In genomic region chr20:53652859-53653520, GRCh38 we compare ENCODE assay signal across 8 cellular contexts. TPM values are rescaled to one million over a fixed set of nuclear protein-coding genes. Genes with fewer than 3 reads are reported as not detected.
A peak's percentile ranks its signal among the peaks of the same experiment; 100 is the strongest.
DNase-seq lines count a peak whose midpoint lies in the region; ATAC-seq, FAIRE-seq and TF ChIP-seq lines count a peak whose summit lies in the region.

No MANE protein-coding gene starts in this region.

- no peak overlapping the region for H3K4me2 ChIP-seq in IMR-90 (ENCODE audit: low read depth, low read length)
- peak overlapping the region; percentile 59 for H3K4me2 ChIP-seq in parathyroid adenoma (ENCODE audit: low read length)

- DNase-seq in GM12891 (ENCODE audit: insufficient read length, low spot score) (no peak), IMR-90 (no peak), NCI-H82 treated with DMSO at 0.1 percent for 48 hours (lab: John Stamatoyannopoulos, UW; ENCODE audit: unreplicated experiment) (no peak), GM03348 (ENCODE audit: low spot score) (no peak), GM10266 (ENCODE audit: extremely low spot score) (no peak)

- peak overlapping the region; percentile 88; the same call in 1 of the 2 replicates for H4K5ac ChIP-seq in IMR-90 (ENCODE audit: low read depth, low read length)

- H3K79me2 ChIP-seq in parathyroid adenoma, result no peaks in the 10 kb centered on the region

- H3K36me3 ChIP-seq in IMR-90 (ENCODE audit: control insufficient read depth, insufficient read depth, low read length), result no peaks in the 10 kb centered on the region
- H3K36me3 ChIP-seq in duodenal mucosa (ENCODE audit: control insufficient read depth in 1 of 2, insufficient read depth in 2 of 2, low read length in 2 of 2), result no peaks in the 10 kb centered on the region
- no peaks in the 10 kb centered on the region for H3K36me3 ChIP-seq in parathyroid adenoma (ENCODE audit: control insufficient read depth, insufficient read depth, low read length)

- intact Hi-C loops in IMR-90 (cut with micrococcal nuclease), result no loop called here

- H3K14ac ChIP-seq in IMR-90 (replicated peaks; ENCODE audit: low read depth, low read length), result peak overlapping the region; percentile 71; the same call in 1 of the 2 replicates

- no CpG with 5 or more reads among the region's 5 CpGs for WGBS in IMR-90 (ENCODE audit: extremely low coverage in 2 of 2, insufficient read length in 1 of 2), 2 experiments

- POLR2A ChIA-PET in IMR-90 (lab: Charles Lee; ENCODE audit: unreplicated experiment), result no interaction called here

- no peak overlapping the region for H2AK5ac ChIP-seq in IMR-90 (ENCODE audit: low read depth, low read length)

- H3K9me1 ChIP-seq in IMR-90 (ENCODE audit: insufficient read depth, low read length), result peaks cover 3% of the 10 kb centered on the region; the same call in 1 of the 2 replicates

- H3K9ac ChIP-seq in IMR-90 (ENCODE audit: low read depth, low read length) (no peak overlapping the region), duodenal mucosa (ENCODE audit: low read depth in 1 of 2, low read length in 2 of 2) (peak overlapping the region in 1 of 2 donors; percentile 35), parathyroid adenoma (no peak overlapping the region)

- TF ChIP-seq CTCF in IMR-90 (conservative IDR thresholded peaks at IDR 0.05; ENCODE audit: low read depth, low read length) (no peak), parathyroid adenoma (IDR thresholded peaks at IDR 0.05) (no peak), GM10266 (IDR thresholded peaks at IDR 0.05; ENCODE audit: control insufficient read depth, insufficient read depth, low read depth, missing control alignments) (no peak)

- CTCF ChIA-PET in IMR-90 (lab: Yijun Ruan, JAX), result no interaction called here

- no peak for TF ChIP-seq RAD21 in IMR-90 (IDR thresholded peaks at IDR 0.05; ENCODE audit: low read length)

- no peak overlapping the region for H3K4me3 ChIP-seq in IMR-90 (ENCODE audit: insufficient read depth, low read depth, low read length)
- peak overlapping the region in 1 of 2 donors; percentile 48 for H3K4me3 ChIP-seq in duodenal mucosa (ENCODE audit: low read depth in 1 of 2, low read length in 2 of 2)
- H3K4me3 ChIP-seq in parathyroid adenoma (ENCODE audit: low read depth, low read length), result peak overlapping the region; percentile 11

- H3K4ac ChIP-seq in IMR-90 (ENCODE audit: low read depth, low read length), result peak overlapping the region; percentile 36; the same call in 1 of the 2 replicates

- H3K27me3 ChIP-seq in IMR-90 (ENCODE audit: control insufficient read depth, insufficient read depth, low read length), result no peaks in the 10 kb centered on the region
- no peaks in the 10 kb centered on the region for H3K27me3 ChIP-seq in duodenal mucosa (ENCODE audit: control insufficient read depth in 1 of 2, insufficient read depth in 2 of 2, low read length in 2 of 2)
- no peaks in the 10 kb centered on the region for H3K27me3 ChIP-seq in parathyroid adenoma (ENCODE audit: control insufficient read depth, insufficient read depth, low read length)

- ATAC-seq in IMR-90 (ENCODE audit: low read depth), result no peak
- ATAC-seq in GM19324 (IDR thresholded peaks at IDR 0.05; ENCODE audit: low FRiP score, unreplicated experiment), result no peak

- H2BK120ac ChIP-seq in IMR-90 (ENCODE audit: low read depth, low read length), result peak overlapping the region; percentile 81

- peak overlapping the region; percentile 85; the same call in 1 of the 2 replicates for H2BK20ac ChIP-seq in IMR-90 (ENCODE audit: low read depth, low read length)

- H3K79me1 ChIP-seq in IMR-90 (ENCODE audit: low read depth in 1 of 2, low read length in 2 of 2), result no peaks in the 10 kb centered on the region

- H3K18ac ChIP-seq in IMR-90 (ENCODE audit: low read depth, low read length), result peak overlapping the region; percentile 47; the same call in 1 of the 2 replicates

- H3K4me1 ChIP-seq in IMR-90 (ENCODE audit: control insufficient read depth, insufficient read depth, low read length), result peaks cover 20% of the 10 kb centered on the region
- peaks cover 34% of the 10 kb centered on the region in 2 donors for H3K4me1 ChIP-seq in duodenal mucosa (ENCODE audit: control insufficient read depth in 1 of 2, insufficient read depth in 2 of 2, low read length in 2 of 2)
- H3K4me1 ChIP-seq in parathyroid adenoma, result peaks cover 20% of the 10 kb centered on the region

- in situ Hi-C loops in IMR-90 (cut with MboI; ENCODE audit: low sequenced_read_pairs), result no loop called here

- H3K9me3 ChIP-seq in IMR-90 (ENCODE audit: control insufficient read depth, insufficient read depth, low read length) (no peaks in the 10 kb centered on the region), duodenal mucosa (ENCODE audit: control insufficient read depth in 1 of 2, low read length in 2 of 2) (no peaks in the 10 kb centered on the region), parathyroid adenoma (ENCODE audit: control insufficient read depth, low read length) (no peaks in the 10 kb centered on the region)

- H3K23ac ChIP-seq in IMR-90 (ENCODE audit: low read depth, low read length), result peak overlapping the region; percentile 23; the same call in 1 of the 2 replicates

- H4K20me1 ChIP-seq in IMR-90 (ENCODE audit: insufficient read depth, low read length), result no peaks in the 10 kb centered on the region

- no peak overlapping the region for H4K91ac ChIP-seq in IMR-90 (ENCODE audit: insufficient read depth, low read depth, low read length)

- peak; percentile 41; the same call in 1 of the 2 replicates for TF ChIP-seq POLR2A in GM12891 (IDR thresholded peaks at IDR 0.05; ENCODE audit: low read depth, low read length)
- TF ChIP-seq POLR2A in IMR-90 (IDR thresholded peaks at IDR 0.05; ENCODE audit: low read depth, low read length), result no peak

- H4K8ac ChIP-seq in IMR-90 (ENCODE audit: low read depth in 2 of 2, low read length in 2 of 2), result peak overlapping the region; percentile 24 to 41; a peak in 2 of 4 replicates

- H2AK9ac ChIP-seq in IMR-90 (replicated peaks; ENCODE audit: low read depth, low read length, poor library complexity), result no peak overlapping the region

- dilution Hi-C loops in IMR-90 (cut with HindIII; ENCODE audit: low sequenced_read_pairs, unreplicated experiment), result no loop called here

- BruUV-seq in IMR-90 (replicated peaks; lab: Mats Ljungman, UMichigan), result no TSS peak

- H2BK5ac ChIP-seq in IMR-90 (ENCODE audit: low read depth, low read length, poor library complexity, severe bottlenecking), result no peak overlapping the region

- H2AFZ ChIP-seq in IMR-90 (replicated peaks; ENCODE audit: low read length, poor library complexity) (no peak overlapping the region), parathyroid adenoma (peak overlapping the region; percentile 70)

- no peak overlapping the region for H3K56ac ChIP-seq in IMR-90 (ENCODE audit: extremely low read depth, insufficient read depth, low read length)

- H3K27ac ChIP-seq in IMR-90 (ENCODE audit: insufficient read depth, low read length) (no peak overlapping the region), duodenal mucosa (ENCODE audit: low read depth, low read length) (peak overlapping the region; percentile 30), parathyroid adenoma (peak overlapping the region; percentile 57)

- peak overlapping the region; percentile 93; the same call in 2 of the 3 replicates for H2BK15ac ChIP-seq in IMR-90 (ENCODE audit: low read depth, low read length)

- FAIRE-seq in GM12891 (lab: Jason Lieb, UNC), result no peak

TF ChIP-seq in GM12891, 5 proteins besides CTCF, POLR2A, EP300 and RAD21:
- TF ChIP-seq SPI1 (IDR thresholded peaks at IDR 0.05; ENCODE audit: low read depth, low read length), result no peak
- no peak for TF ChIP-seq POU2F2 (IDR thresholded peaks at IDR 0.05; ENCODE audit: low read depth, low read length)
- no peak for TF ChIP-seq TAF1 (IDR thresholded peaks at IDR 0.05; ENCODE audit: low read depth, low read length)
- TF ChIP-seq PAX5 (IDR thresholded peaks at IDR 0.05; ENCODE audit: insufficient read depth, low read length, severe bottlenecking), result no peak
- TF ChIP-seq POLR2AphosphoS5 (IDR thresholded peaks at IDR 0.05; ENCODE audit: low read depth, low read length), result no peak

TF ChIP-seq in IMR-90, 13 proteins besides CTCF, POLR2A, EP300 and RAD21:
- TF ChIP-seq BHLHE40 (IDR thresholded peaks at IDR 0.05; ENCODE audit: low read depth, low read length) (no peak), USF2 (IDR thresholded peaks at IDR 0.05; ENCODE audit: low read depth, low read length) (no peak), RCOR1 (IDR thresholded peaks at IDR 0.05; ENCODE audit: insufficient replicate concordance, low read length) (no peak), SMC3 (IDR thresholded peaks at IDR 0.05; ENCODE audit: low read depth, low read length) (no peak), MXI1 (IDR thresholded peaks at IDR 0.05; ENCODE audit: borderline replicate concordance, low read depth, low read length) (no peak), MAFK (IDR thresholded peaks at IDR 0.05; ENCODE audit: low read depth, low read length) (no peak)

RNA-seq across cellular contexts. Expression of gene ZNF217, which starts 59.4 kb away (rescaled TPM):
- polyA plus RNA-seq in GM12891 (2012; ENCODE audit: low read depth, missing spikeins), result 19.2 TPM
- total RNA-seq in IMR-90 (2012; rRNA removed), result 25.8 and 27.8 TPM in 2 replicates
- polyA plus RNA-seq in IMR-90 (2012; rRNA removed), result 6.9 and 9.1 TPM in 2 replicates
- polyA plus RNA-seq in IMR-90 (2012; cell fraction: cytosol; rRNA removed), result 2.4 and 4.1 TPM in 2 replicates
- 3.4 and 8.6 TPM in 2 replicates for polyA plus RNA-seq in IMR-90 (2012; cell fraction: nucleus; rRNA removed; ENCODE audit: low replicate concordance)
